In genomic region chr19:41192574-41193419, GRCh38 we compare ENCODE assay signal across 8 cellular contexts. TPM values are rescaled to one million over a fixed set of nuclear protein-coding genes. Genes with fewer than 3 reads are reported as not detected.
DNase-seq lines count a peak whose midpoint lies in the region; ATAC-seq and TF ChIP-seq lines count a peak whose summit lies in the region.

Gene CYP2S1 (plus strand): TSS chr19:41193219. CDS start chr19:41193265, 46 bp downstream.

- no peak for TF ChIP-seq CTCF in RWPE2 (IDR thresholded peaks at IDR 0.05; ENCODE audit: poor library complexity, severe bottlenecking)
- TF ChIP-seq CTCF in gastroesophageal sphincter (IDR thresholded peaks at IDR 0.05): no peak

- TF ChIP-seq POLR2A in erythroblast (IDR thresholded peaks at IDR 0.05; ENCODE audit: low read length) (no peak), gastroesophageal sphincter (IDR thresholded peaks at IDR 0.05) (no peak)

- peak; percentile 38 for DNase-seq in ELR (ENCODE audit: low read depth)
- no peak for DNase-seq in RWPE2 (ENCODE audit: low spot score)
- peak; percentile 58 to 60 for DNase-seq in erythroblast (lab: John Stamatoyannopoulos, UW)
- no peak for DNase-seq in G401 (ENCODE audit: low spot score)

- peak within 1 kb of the TSS; percentile 6 for H2AFZ ChIP-seq in neuron (ENCODE audit: low read depth, low read length)

- 5 to 25% methylated on average over 6 of the region's 57 CpGs for WGBS in gastroesophageal sphincter (ENCODE audit: low coverage in 1 of 2), 2 donors

- no peaks in the 10 kb centered on the region for H3K36me3 ChIP-seq in RWPE2 (ENCODE audit: low read depth)
- H3K36me3 ChIP-seq in neuron (ENCODE audit: insufficient read depth, low read length): no peaks in the 10 kb centered on the region
- H3K36me3 ChIP-seq in gastroesophageal sphincter: no peaks in the 10 kb centered on the region

- H3K27me3 ChIP-seq in RWPE2 (ENCODE audit: insufficient read depth, poor library complexity, severe bottlenecking) (no peaks in the 10 kb centered on the region), neuron (ENCODE audit: insufficient read depth, low read length) (peaks cover 56% of the 10 kb centered on the region), gastroesophageal sphincter (peaks cover 94% of the 10 kb centered on the region)

- in situ Hi-C loops in G401 (cut with HindIII; ENCODE audit: low sequenced_read_pairs): no loop called here

- H3K27ac ChIP-seq in RWPE2 (ENCODE audit: poor library complexity, severe bottlenecking) (no peak within 1 kb of the TSS), gastroesophageal sphincter (no peak within 1 kb of the TSS)

- no peaks in the 10 kb centered on the region for H3K9me3 ChIP-seq in RWPE2 (ENCODE audit: severe bottlenecking)
- H3K9me3 ChIP-seq in neuron (ENCODE audit: low read length): no peaks in the 10 kb centered on the region
- no peaks in the 10 kb centered on the region for H3K9me3 ChIP-seq in gastroesophageal sphincter

- TF ChIP-seq EP300 in gastroesophageal sphincter (IDR thresholded peaks at IDR 0.05): no peak

- H3K4me3 ChIP-seq in RWPE2 (ENCODE audit: severe bottlenecking) (peak within 1 kb of the TSS; percentile 42), neuron (ENCODE audit: low read length) (no peak within 1 kb of the TSS), gastroesophageal sphincter (peak within 1 kb of the TSS in 1 of 2 donors; percentile 37)

- H3K4me1 ChIP-seq in RWPE2 (ENCODE audit: insufficient read depth, poor library complexity, severe bottlenecking): peaks cover 3% of the 10 kb centered on the region
- no peaks in the 10 kb centered on the region for H3K4me1 ChIP-seq in neuron (ENCODE audit: insufficient read depth, low read length)
- peaks cover 0 to 12% (median 5%) of the 10 kb centered on the region in 3 donors for H3K4me1 ChIP-seq in gastroesophageal sphincter

- ATAC-seq in RWPE2 (ENCODE audit: low read depth) (peak; percentile 79), gastroesophageal sphincter (no peak), GM19328 (IDR thresholded peaks at IDR 0.05; ENCODE audit: unreplicated experiment) (no peak), GM18873 (IDR thresholded peaks at IDR 0.05; ENCODE audit: low FRiP score, unreplicated experiment) (no peak)

RNA-seq across cellular contexts. Expression of gene CYP2S1, which starts in this region (rescaled TPM):
- total RNA-seq in gastroesophageal sphincter: 1 to 10 TPM in 3 of 4 donors, not detected in 1; 1.1 to 2.1 (median 1.2) TPM
- total RNA-seq in G401 (2014; rRNA removed; shearing (Covaris generic)): not detected in 2 replicates

Comparison
In these comparisons a context has a peak if more than half of its experiments do, and no peak if none do; other contexts are left out.
1. DNase-seq: peak in ELR (single experiment) and erythroblast (2 of 2); none in RWPE2 (single experiment) and G401 (single experiment).